ENCODE assay signal across 11 cellular contexts in the genomic region with DNA sequence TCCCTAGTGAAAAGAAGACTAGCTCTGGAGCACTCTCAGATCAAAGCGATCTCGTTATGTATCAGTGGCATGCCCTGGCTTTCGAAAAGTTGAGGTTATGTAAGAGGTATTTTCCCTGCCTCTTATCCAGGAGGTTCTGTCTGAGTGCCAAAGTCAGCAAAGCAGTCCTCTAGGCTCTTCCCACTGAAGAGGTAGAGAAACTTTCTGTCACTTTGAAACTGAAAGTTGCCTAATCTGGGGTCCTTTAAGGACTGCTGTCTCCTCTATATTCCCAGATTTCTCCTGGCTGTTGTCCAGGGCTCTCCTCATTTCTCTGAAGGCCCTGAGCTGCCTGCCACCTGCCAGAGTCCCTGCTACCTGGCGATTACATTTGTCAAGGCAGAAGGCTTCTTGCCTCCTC.
DNase-seq lines count a peak whose midpoint lies in the region.
"Had no signal": no experiment of that assay in that cellular context is flagged by ENCODE, and none has a peak within 500 bp of the region (broad histone marks: within the 10 kb centered on the region; RNA-seq: fewer than 3 reads in every experiment).

No MANE protein-coding gene starts in this region.

- H3K27me3 ChIP-seq in mesenchymal stem cell (ENCODE audit: control insufficient read depth in 1 of 2, insufficient read depth in 1 of 2, low read length in 2 of 2): peaks cover 0 to 2% of the 10 kb centered on the region in 2 experiments

- H3K79me1 ChIP-seq in mesenchymal stem cell (replicated peaks; ENCODE audit: low read length, poor library complexity, severe bottlenecking): no peaks in the 10 kb centered on the region

- H3K27ac ChIP-seq in mesenchymal stem cell (ENCODE audit: low read length, poor library complexity, severe bottlenecking): no peak overlapping the region

- no peak overlapping the region for H2BK120ac ChIP-seq in mesenchymal stem cell (ENCODE audit: low read depth, low read length)

- no peak overlapping the region for H2BK12ac ChIP-seq in mesenchymal stem cell (ENCODE audit: low read length in 2 of 2)

- H2AFZ ChIP-seq in mesenchymal stem cell (ENCODE audit: low read depth, low read length): no peak overlapping the region

- no peak overlapping the region for H3K4me2 ChIP-seq in mesenchymal stem cell (ENCODE audit: low read length, poor library complexity, severe bottlenecking)

- H2BK15ac ChIP-seq in mesenchymal stem cell (ENCODE audit: low read depth, poor library complexity, severe bottlenecking): no peak overlapping the region

- no peaks in the 10 kb centered on the region for H3K9me3 ChIP-seq in mesenchymal stem cell (ENCODE audit: control insufficient read depth, low read length)

- H3K9ac ChIP-seq in mesenchymal stem cell (ENCODE audit: low read length): peak overlapping the region; percentile 0

- no peak overlapping the region for H3K23ac ChIP-seq in mesenchymal stem cell (ENCODE audit: low read length in 2 of 2)

- no peak overlapping the region for H4K91ac ChIP-seq in mesenchymal stem cell (ENCODE audit: low read length)

- H3K4ac ChIP-seq in mesenchymal stem cell (ENCODE audit: low read depth in 1 of 2, low read length in 2 of 2): no peak overlapping the region

- H2AK5ac ChIP-seq in mesenchymal stem cell (ENCODE audit: low read length, severe bottlenecking): peak overlapping the region; percentile 21

- no peaks in the 10 kb centered on the region for H3K36me3 ChIP-seq in mesenchymal stem cell (ENCODE audit: control insufficient read depth in 1 of 2, insufficient read depth in 2 of 2, low read depth in 1 of 2, low read length in 2 of 2)

- DNase-seq in Ammon's horn (ENCODE audit: low spot score) (peak; percentile 12), NCI-H2029 (lab: John Stamatoyannopoulos, UW) (peak; percentile 59), cerebellum (ENCODE audit: low spot score) (peak; percentile 39), mesenchymal stem cell (peak; percentile 37), amygdala (lab: John Stamatoyannopoulos, UW) (no peak), cortex of kidney (lab: John Stamatoyannopoulos, UW) (no peak), GF-D8 (lab: John Stamatoyannopoulos, UW) (no peak)
- no peak for DNase-seq in stimulated activated naive CD4-positive, alpha-beta T cell (lab: John Stamatoyannopoulos, UW)
- DNase-seq: activated CD4-positive, alpha-beta T cell treated with anti-CD3 and anti-CD28 coated beads for 1 hour; Calu3; NCI-H2227 treated with DMSO at 0.1 percent for 48 hours had no signal

- WGBS in mesenchymal stem cell: 93% methylated on average over 4 of the region's 4 CpGs

- H2BK5ac ChIP-seq in mesenchymal stem cell (ENCODE audit: low read depth, low read length, poor library complexity, severe bottlenecking): no peak overlapping the region

- peak overlapping the region in 1 of 2 experiments; percentile 43 for H3K4me3 ChIP-seq in mesenchymal stem cell (ENCODE audit: insufficient read depth in 1 of 2, low read depth in 1 of 2, low read length in 2 of 2)

- no peak overlapping the region for H3K18ac ChIP-seq in mesenchymal stem cell (ENCODE audit: low read depth in 1 of 2, low read length in 2 of 2)

- no peak overlapping the region for H3K14ac ChIP-seq in mesenchymal stem cell (ENCODE audit: low read length in 2 of 2)

- peaks cover 26% of the 10 kb centered on the region for H3K4me1 ChIP-seq in mesenchymal stem cell (ENCODE audit: control insufficient read depth, insufficient read depth, low read depth, low read length)

- no peak overlapping the region for H4K8ac ChIP-seq in mesenchymal stem cell (ENCODE audit: low read length)

Comparison
In these comparisons a context has a peak if more than half of its experiments do, and no peak if none do; other contexts are left out.
1. DNase-seq: peak in Ammon's horn (single experiment), NCI-H2029 (single experiment), cerebellum (single experiment) and mesenchymal stem cell (single experiment); none in amygdala (0 of 56), cortex of kidney (single experiment), GF-D8 (single experiment) and stimulated activated naive CD4-positive, alpha-beta T cell (0 of 6).